Comparison of ENCODE assay signal across 8 cellular contexts in genomic region chr19:47239610-47240296, GRCh38.
DNase-seq lines count a peak whose midpoint lies in the region; ATAC-seq and TF ChIP-seq lines count a peak whose summit lies in the region.

No MANE protein-coding gene starts in this region.

- ATAC-seq in activated CD4-positive, CD25-positive, alpha-beta regulatory T cell treated with anti-CD3 and anti-CD28 coated beads, Interleukin-2, amount 50 U/mL, for 24 hours: peak; percentile 2 to 4

- H3K27me3 ChIP-seq in iPS-20b (ENCODE audit: insufficient read depth, low read length): peaks cover 48% of the 10 kb centered on the region

- TF ChIP-seq CTCF in RWPE1 (conservative IDR thresholded peaks at IDR 0.05; ENCODE audit: low read depth): no peak

- no peak for DNase-seq in activated CD4-positive, CD25-positive, alpha-beta regulatory T cell treated with anti-CD3 and anti-CD28 coated beads, Interleukin-2, amount 50 U/mL, for 72 hours
- no peak for DNase-seq in RWPE1 (ENCODE audit: low spot score)
- peak; percentile 95 for DNase-seq in astrocyte of the hippocampus (ENCODE audit: low read depth, low spot score)
- peak; percentile 53 for DNase-seq in stimulated activated CD4-positive, alpha-beta T cell treated with anti-CD3 and anti-CD28 coated beads, Interleukin-4, amount 100 ng/mL, for 24 hours
- no peak for DNase-seq in amniotic stem cell (lab: John Stamatoyannopoulos, UW)
- no peak for DNase-seq in AML-193 (lab: John Stamatoyannopoulos, UW)

- no peak overlapping the region for H3K9ac ChIP-seq in iPS-20b (ENCODE audit: low read depth, low read length)

- H3K36me3 ChIP-seq in iPS-20b (ENCODE audit: insufficient read depth, low read depth, low read length): no peaks in the 10 kb centered on the region

- POLR2A ChIA-PET in RWPE1 (lab: Yijun Ruan, JAX; ENCODE audit: low non-redundant PET): interaction anchor here (0.7 kb wide), 1 partner anchor 126 kb away, joined by 3 read pairs; the partner anchor contains the start of gene ZC3H4

- H3K4me1 ChIP-seq in iPS-20b (ENCODE audit: insufficient read depth, low read length): peaks cover 6% of the 10 kb centered on the region; the same call in 1 of the 2 replicates

- H3K4me3 ChIP-seq in iPS-20b (ENCODE audit: low read length): peak overlapping the region; percentile 66; the same call in 1 of the 2 replicates

- H3K9me3 ChIP-seq in iPS-20b (ENCODE audit: insufficient read depth, low read depth, low read length): no peaks in the 10 kb centered on the region

- CTCF ChIA-PET in RWPE1 (lab: Yijun Ruan, JAX): interaction anchor here (0.7 kb wide), 1 partner anchor 143 kb away, joined by 4 read pairs; no protein-coding TSS in a partner anchor

- peak overlapping the region; percentile 64 for H3K27ac ChIP-seq in RWPE1
- no peak overlapping the region for H3K27ac ChIP-seq in iPS-20b (ENCODE audit: low read length)

Comparison
In these comparisons a context has a peak if more than half of its experiments do, and no peak if none do; other contexts are left out.
1. DNase-seq: peak in astrocyte of the hippocampus (single experiment) and stimulated activated CD4-positive, alpha-beta T cell treated with anti-CD3 and anti-CD28 coated beads, Interleukin-4, amount 100 ng/mL, for 24 hours (single experiment); none in activated CD4-positive, CD25-positive, alpha-beta regulatory T cell treated with anti-CD3 and anti-CD28 coated beads, Interleukin-2, amount 50 U/mL, for 72 hours (single experiment), RWPE1 (single experiment), amniotic stem cell (single experiment) and AML-193 (0 of 2).